31 cellular contexts compared by ENCODE assay signal in the genomic region with DNA sequence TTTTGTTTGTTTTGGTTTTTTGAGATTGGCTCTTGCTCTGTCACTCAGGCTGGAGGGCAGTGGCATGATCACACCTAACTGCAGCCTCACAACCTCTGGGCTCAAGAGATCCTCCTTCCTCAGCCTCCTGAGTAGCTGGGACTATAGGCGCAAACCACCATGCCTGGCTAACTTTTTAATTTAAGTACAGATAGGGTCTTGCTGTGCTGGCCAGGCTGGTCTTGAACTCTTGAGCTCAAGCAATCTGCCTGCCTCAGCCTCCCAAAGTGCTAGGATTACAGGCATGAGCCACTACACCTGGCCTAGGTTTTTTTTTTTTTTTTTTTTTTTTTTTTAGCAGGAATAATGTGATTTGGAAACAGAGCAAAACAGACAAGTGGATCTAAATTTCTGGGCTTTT. TPM values are rescaled to one million over a fixed set of nuclear protein-coding genes. Genes with fewer than 3 reads are reported as not detected.
"Had no signal": no experiment of that assay in that cellular context is flagged by ENCODE, and none has a peak within 500 bp of the region (broad histone marks: within the 10 kb centered on the region; RNA-seq: fewer than 3 reads in every experiment).

No MANE protein-coding gene starts in this region.

- H2AFZ ChIP-seq: neural progenitor cell, parathyroid adenoma had no signal

- H3K27me3 ChIP-seq: neural progenitor cell, ovary, spleen, suprapubic skin, testis, tibial artery, transverse colon, upper lobe of right lung, uterus had no signal

- H3K27ac ChIP-seq: neural progenitor cell, ovary, parathyroid adenoma, psoas muscle, skin epidermis, spleen, suprapubic skin, testis, tibial artery, transverse colon, upper lobe of right lung, uterus had no signal

- H3K4me3 ChIP-seq: neural progenitor cell, ovary, psoas muscle, skin epidermis, smooth muscle cell, spleen, suprapubic skin, testis, tibial artery, transverse colon, upper lobe of right lung, uterus had no signal

- H3K27ac Mint-ChIP-seq: nephron; neural progenitor cell; progenitor cell of endocrine pancreas; stimulated activated memory B cell treated with anti-CD40 and anti-IgM and Interleukin-4, amounts not matched to agents 10 μg/mL and 1 μg/mL and 100 μg/mL, for 72 hours; type B pancreatic cell had no signal

- ATAC-seq: natural killer cell; psoas muscle; right cardiac atrium; sciatic nerve; stimulated activated memory B cell treated with anti-CD40 and anti-IgM and Interleukin-4, amounts not matched to agents 10 μg/mL and 1 μg/mL and 100 μg/mL, for 72 hours; stimulated activated naive CD8-positive, alpha-beta T cell treated with anti-CD3 and anti-CD28 coated beads, Interleukin-15, amount 100 ng/mL, for 72 hours; stimulated activated naive CD8-positive, alpha-beta T cell treated with anti-CD3 and anti-CD28 coated beads, Interleukin-15, Interleukin-2, amounts not matched to agents 100 U/mL and 50 U/mL, for 24 hours; upper lobe of right lung had no signal

- H3K4me1 Mint-ChIP-seq: nephron; stimulated activated memory B cell treated with anti-CD40 and anti-IgM and Interleukin-4, amounts not matched to agents 10 μg/mL and 1 μg/mL and 100 μg/mL, for 72 hours; stimulated activated naive CD8-positive, alpha-beta T cell treated with anti-CD3 and anti-CD28 coated beads, Interleukin-15, amount 100 ng/mL, for 72 hours had no signal

- H3K4me1 ChIP-seq: parathyroid adenoma, spleen, suprapubic skin, tibial artery, transverse colon, upper lobe of right lung, uterus had no signal

- DNase-seq: natural killer cell; occipital lobe; ovary; posterior cingulate gyrus; psoas muscle; right cardiac atrium; spleen; stimulated activated CD4-positive, alpha-beta T cell treated with anti-CD3 and anti-CD28 coated beads, Interleukin-12 subunit alpha, Interleukin-12 subunit beta, amount 100 ng/mL, for 4 hours; stimulated activated CD4-positive, alpha-beta T cell treated with anti-CD3 and anti-CD28 coated beads, Interleukin-1b, Interleukin-23, amount 100 ng/mL, for 48 hours; stimulated activated CD4-positive, alpha-beta T cell treated with anti-CD3 and anti-CD28 coated beads, Interleukin-4, amount 100 ng/mL, for 1 hour; stimulated activated CD4-positive, alpha-beta T cell treated with anti-CD3 and anti-CD28 coated beads, Interleukin-4, amount 100 ng/mL, for 4 hours; stimulated activated CD8-positive, alpha-beta memory T cell treated with anti-CD3 and anti-CD28 coated beads, Interleukin-4, amount 100 ng/mL, for 48 hours; stimulated activated naive CD4-positive, alpha-beta T cell; stimulated activated naive CD8-positive, alpha-beta T cell treated with anti-CD3 and anti-CD28 coated beads, Interleukin-15, amount 100 ng/mL, for 72 hours; stimulated activated naive CD8-positive, alpha-beta T cell treated with anti-CD3 and anti-CD28 coated beads, Interleukin-15, Interleukin-2, amounts not matched to agents 100 U/mL and 50 U/mL, for 24 hours; substantia nigra; testis; tibial artery; transverse colon; upper lobe of right lung; uterus had no signal

- H3K36me3 ChIP-seq: ovary, uterus had no signal

- H3K9me3 ChIP-seq: ovary, psoas muscle, spleen, suprapubic skin, testis, tibial artery, transverse colon, upper lobe of right lung, uterus had no signal

- H3K9ac ChIP-seq: neural progenitor cell, parathyroid adenoma had no signal

- H3K4me3 Mint-ChIP-seq: natural killer cell; nephron; neural progenitor cell; stimulated activated memory B cell treated with anti-CD40 and anti-IgM and Interleukin-4, amounts not matched to agents 10 μg/mL and 1 μg/mL and 100 μg/mL, for 72 hours; stimulated activated naive CD8-positive, alpha-beta T cell treated with anti-CD3 and anti-CD28 coated beads, Interleukin-15, amount 100 ng/mL, for 72 hours; type B pancreatic cell had no signal

- H3K27me3 Mint-ChIP-seq: progenitor cell of endocrine pancreas; stimulated activated memory B cell treated with anti-CD40 and anti-IgM and Interleukin-4, amounts not matched to agents 10 μg/mL and 1 μg/mL and 100 μg/mL, for 72 hours; stimulated activated naive CD8-positive, alpha-beta T cell treated with anti-CD3 and anti-CD28 coated beads, Interleukin-15, amount 100 ng/mL, for 72 hours; type B pancreatic cell had no signal

- H3K9me3 Mint-ChIP-seq: natural killer cell; nephron; neural progenitor cell; stimulated activated memory B cell treated with anti-CD40 and anti-IgM and Interleukin-4, amounts not matched to agents 10 μg/mL and 1 μg/mL and 100 μg/mL, for 72 hours; stimulated activated naive CD8-positive, alpha-beta T cell treated with anti-CD3 and anti-CD28 coated beads, Interleukin-15, amount 100 ng/mL, for 72 hours; type B pancreatic cell had no signal

- H3K4me2 ChIP-seq: neural progenitor cell, smooth muscle cell had no signal

RNA-seq across cellular contexts. Expression of gene ROPN1L, which starts 50.5 kb away (rescaled TPM):
- polyA plus RNA-seq: smooth muscle cell had no signal
